In the genomic region with DNA sequence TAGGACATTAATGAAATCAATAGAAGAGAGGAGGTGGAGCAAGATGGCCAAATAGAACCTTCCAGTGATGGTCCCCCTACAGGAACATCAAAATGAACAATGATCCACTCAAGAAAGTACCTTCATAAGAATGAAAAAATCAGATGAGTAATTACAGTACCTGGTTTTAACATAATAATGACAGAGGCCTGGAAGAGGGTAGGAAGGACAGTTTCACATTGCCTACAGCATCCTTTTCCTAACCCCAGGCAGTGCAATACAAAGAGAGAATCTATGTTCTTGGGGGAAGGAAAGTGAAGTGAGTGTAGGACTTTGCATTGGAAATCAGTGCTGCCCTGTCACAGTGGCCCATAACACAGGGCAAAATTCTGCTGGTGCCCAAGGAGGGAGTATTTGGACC, we compare ENCODE assay signal across 20 cellular contexts.
"Had no signal": no experiment of that assay in that cellular context is flagged by ENCODE, and none has a peak within 500 bp of the region (broad histone marks: within the 10 kb centered on the region; RNA-seq: fewer than 3 reads in every experiment).

No MANE protein-coding gene starts in this region.

- H3K27me3 ChIP-seq: MG63, SJSA1 had no signal

- H3K36me3 ChIP-seq: MG63, SJSA1 had no signal

- H3K27ac ChIP-seq: HL-60, SJSA1, SK-N-MC had no signal

- H3K4me3 ChIP-seq: MG63, SJSA1, SK-N-MC had no signal

- DNase-seq: Karpas-422, KG1, MG63, NCI-H1092 treated with DMSO at 0.1 percent for 48 hours, NCI-H1436, NCI-H187, NCI-H2029, NCI-H2081 treated with DMSO at 0.1 percent for 48 hours, NCI-H2171, NCI-H446, NCI-H510A, NCI-H524 treated with DMSO at 0.1 percent for 48 hours, NCI-H69, NCI-H774, Right ventricle myocardium superior, RPMI8226, SIG-M5 had no signal

- H3K4me1 ChIP-seq: SJSA1 had no signal
